ENCODE assay signal across 26 cellular contexts in the genomic region with DNA sequence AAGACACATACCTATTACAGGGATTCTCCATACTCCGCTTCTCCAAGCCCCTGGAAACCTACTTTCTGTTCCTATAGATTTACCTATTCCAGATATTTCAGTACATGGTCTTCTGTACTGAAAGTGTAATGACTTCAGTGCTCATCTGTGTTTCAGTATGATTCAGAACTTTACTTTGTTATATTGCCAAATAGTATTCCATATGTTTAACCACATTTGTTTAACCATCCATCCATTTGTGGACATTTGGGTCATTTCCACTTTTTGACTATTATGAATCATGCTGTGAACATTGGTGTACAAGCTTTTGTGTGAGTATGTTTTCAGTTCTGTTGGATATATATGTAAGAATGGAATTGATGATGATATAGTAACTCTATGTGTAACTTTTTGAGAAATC.
DNase-seq lines count a peak whose midpoint lies in the region; FAIRE-seq and TF ChIP-seq lines count a peak whose summit lies in the region.
"Had no signal": no experiment of that assay in that cellular context is flagged by ENCODE, and none has a peak within 500 bp of the region (broad histone marks: within the 10 kb centered on the region; RNA-seq: fewer than 3 reads in every experiment).

No MANE protein-coding gene starts in this region.

- H3F3A ChIP-seq in SK-N-SH (replicated peaks; ENCODE audit: insufficient read depth): no peaks in the 10 kb centered on the region

- H3K27me3 Mint-ChIP-seq in astrocyte (ENCODE audit: low read depth, unreplicated experiment): peaks cover 4% of the 10 kb centered on the region

- H3K4me1 ChIP-seq in astrocyte (ENCODE audit: insufficient read depth, low read length): no peaks in the 10 kb centered on the region
- H3K4me1 ChIP-seq in SK-N-SH (ENCODE audit: control insufficient read depth in 1 of 2, insufficient read depth in 2 of 2, low read depth in 1 of 2, low read length in 1 of 2): peaks cover 0 to 7% of the 10 kb centered on the region in 2 experiments; a peak in 1 of 4 replicates
- H3K4me1 ChIP-seq: testis had no signal

- no peak overlapping the region for H3K4me3 ChIP-seq in AG04450 (ENCODE audit: low read depth, low read length)
- H3K4me3 ChIP-seq in astrocyte (ENCODE audit: insufficient read depth, low read depth, low read length): no peak overlapping the region
- H3K4me3 ChIP-seq in fibroblast of villous mesenchyme (ENCODE audit: low read depth, low read length): no peak overlapping the region
- H3K4me3 ChIP-seq in SK-N-SH (ENCODE audit: low read depth in 2 of 2, low read length in 1 of 2): no peak overlapping the region
- H3K4me3 ChIP-seq: GM12878, heart right ventricle, testis had no signal

- TF ChIP-seq EP300 in SK-N-SH (IDR thresholded peaks at IDR 0.05; ENCODE audit: borderline replicate concordance in 1 of 2, low read depth in 1 of 2, low read length in 1 of 2): no peak

- H3K9me2 ChIP-seq in SK-N-SH: no peaks in the 10 kb centered on the region

- H4K20me1 ChIP-seq in astrocyte (ENCODE audit: insufficient read depth, low read length) (no peaks in the 10 kb centered on the region), SK-N-SH (ENCODE audit: insufficient read depth) (no peaks in the 10 kb centered on the region)

- TF ChIP-seq RAD21 in SK-N-SH (IDR thresholded peaks at IDR 0.05; ENCODE audit: low read length): no peak

- H3K27me3 ChIP-seq in AG04450 (ENCODE audit: control insufficient read depth, insufficient read depth, low read length): peaks cover 3% of the 10 kb centered on the region
- peaks cover 4% of the 10 kb centered on the region for H3K27me3 ChIP-seq in astrocyte (ENCODE audit: insufficient read depth, low read length)
- no peaks in the 10 kb centered on the region; the same call in 1 of the 2 replicates for H3K27me3 ChIP-seq in SK-N-SH (ENCODE audit: insufficient read depth)
- H3K27me3 ChIP-seq: heart right ventricle, testis had no signal

- 61% methylated on average over 1 of the region's 1 CpG for WGBS in SK-N-SH (ENCODE audit: low lambda C conversion rate)

- H3K9me3 ChIP-seq in AG04450 (ENCODE audit: control insufficient read depth, insufficient read depth, low read length) (peaks cover 10% of the 10 kb centered on the region), astrocyte (ENCODE audit: insufficient read depth, low read depth, low read length) (no peaks in the 10 kb centered on the region), SK-N-SH (peaks cover 9% of the 10 kb centered on the region; the same call in 1 of the 2 replicates)
- H3K9me3 ChIP-seq: neutrophil, testis had no signal

- no peak for FAIRE-seq in astrocyte (lab: Jason Lieb, UNC)
- FAIRE-seq: A204.1, GM12878 had no signal

- H3K27ac Mint-ChIP-seq in astrocyte (ENCODE audit: unreplicated experiment): no peak overlapping the region
- H3K27ac Mint-ChIP-seq: activated naive CD8-positive, alpha-beta T cell treated with anti-CD3 and anti-CD28 coated beads, Interleukin-2, amount 10 ng/mL, durations not matched to agents 7 days and 5 days; activated T-cell treated with anti-CD3 and anti-CD28 coated beads, Interleukin-2, amount 50 U/mL, for 24 hours; CD4-positive, alpha-beta memory T cell; naive thymus-derived CD4-positive, alpha-beta T cell; T-helper 1 cell treated with Interleukin-12 subunit alpha and Interleukin-12 subunit beta and Interleukin-4 antibody, amounts not matched to agents 30 μg/mL and 1 μg/mL, for 36 hours had no signal

- no peaks in the 10 kb centered on the region for H3K36me3 Mint-ChIP-seq in astrocyte (ENCODE audit: low read depth, unreplicated experiment)
- H3K36me3 Mint-ChIP-seq: activated naive CD8-positive, alpha-beta T cell treated with anti-CD3 and anti-CD28 coated beads, Interleukin-2, amount 10 ng/mL, durations not matched to agents 7 days and 5 days had no signal

- H3K4me2 ChIP-seq in astrocyte (ENCODE audit: low read length): no peak overlapping the region
- no peak overlapping the region for H3K4me2 ChIP-seq in SK-N-SH

- DNase-seq in AG04450 (ENCODE audit: low read depth, low spot score): peak; percentile 30
- peak; percentile 95 for DNase-seq in HS-5 (ENCODE audit: low read depth)
- peak; percentile 75 for DNase-seq in astrocyte (ENCODE audit: low read depth)
- peak; percentile 22 for DNase-seq in fibroblast of villous mesenchyme (ENCODE audit: low read depth)
- no peak for DNase-seq in Kasumi-1 (lab: John Stamatoyannopoulos, UW)
- DNase-seq in mesenteric fat pad (ENCODE audit: low spot score): no peak
- no peak for DNase-seq in NCI-H146 treated with DMSO at 0.1 percent for 48 hours (lab: John Stamatoyannopoulos, UW; ENCODE audit: unreplicated experiment)
- no peak for DNase-seq in SK-N-SH
- DNase-seq: activated CD4-positive, alpha-beta T cell treated with anti-CD3 and anti-CD28 coated beads, Interleukin-2, amount 50 U/mL, for 1 hour; activated CD4-positive, CD25-positive, alpha-beta regulatory T cell; activated effector memory CD4-positive, alpha-beta T cell treated with anti-CD3 and anti-CD28 coated beads, Interleukin-2, amount 50 U/mL, for 16 hours; activated naive CD8-positive, alpha-beta T cell treated with anti-CD3 and anti-CD28 coated beads, Interleukin-2, amount 10 ng/mL, durations not matched to agents 7 days and 5 days; activated T-cell treated with anti-CD3 and anti-CD28 coated beads, Interleukin-2, amount 50 U/mL, for 24 hours; CD4-positive, alpha-beta memory T cell; heart right ventricle; naive thymus-derived CD4-positive, alpha-beta T cell; NCI-H1092; NCI-H1694 treated with DMSO at 0.1 percent for 48 hours; right cardiac atrium; stimulated activated CD4-positive, alpha-beta T cell treated with anti-CD3 and anti-CD28 coated beads, Interleukin-1b, Interleukin-23, amount 100 ng/mL, for 48 hours; stimulated activated naive CD8-positive, alpha-beta T cell treated with anti-CD3 and anti-CD28 coated beads, Interleukin-15, Interleukin-2, amounts not matched to agents 100 U/mL and 50 U/mL, for 24 hours; testis had no signal

- H3K79me2 ChIP-seq in astrocyte (ENCODE audit: insufficient read depth, low read length) (no peaks in the 10 kb centered on the region), SK-N-SH (ENCODE audit: insufficient read depth) (no peaks in the 10 kb centered on the region)

- H3K36me3 ChIP-seq in astrocyte (ENCODE audit: insufficient read depth, low read length) (no peaks in the 10 kb centered on the region), SK-N-SH (replicated peaks in 1 of 2; ENCODE audit: control insufficient read depth in 1 of 2, insufficient read depth in 2 of 2, low read length in 1 of 2) (no peaks in the 10 kb centered on the region)
- H3K36me3 ChIP-seq: neutrophil had no signal

- peaks cover under 1% of the 10 kb centered on the region for H3K4me1 Mint-ChIP-seq in astrocyte (ENCODE audit: low read depth, unreplicated experiment)
- H3K4me1 Mint-ChIP-seq: CD4-positive, alpha-beta memory T cell had no signal

- H3K9ac ChIP-seq in astrocyte (ENCODE audit: low read length) (no peak overlapping the region), SK-N-SH (no peak overlapping the region)

- no peak overlapping the region for H3K4me3 Mint-ChIP-seq in astrocyte (ENCODE audit: unreplicated experiment)
- H3K4me3 Mint-ChIP-seq: activated naive CD8-positive, alpha-beta T cell treated with anti-CD3 and anti-CD28 coated beads, Interleukin-2, amount 10 ng/mL, durations not matched to agents 7 days and 5 days; activated T-cell treated with anti-CD3 and anti-CD28 coated beads, Interleukin-2, amount 50 U/mL, for 24 hours; CD4-positive, alpha-beta memory T cell; naive thymus-derived CD4-positive, alpha-beta T cell; T-helper 1 cell treated with Interleukin-12 subunit alpha and Interleukin-12 subunit beta and Interleukin-4 antibody, amounts not matched to agents 30 μg/mL and 1 μg/mL, for 36 hours had no signal

- H3K9me3 Mint-ChIP-seq in astrocyte (ENCODE audit: unreplicated experiment): no peaks in the 10 kb centered on the region
- H3K9me3 Mint-ChIP-seq: activated T-cell treated with anti-CD3 and anti-CD28 coated beads, Interleukin-2, amount 50 U/mL, for 24 hours had no signal

- POLR2A ChIA-PET in AG04450 (lab: Yijun Ruan, JAX) (interaction anchor here (0.8 kb wide), 1 partner anchor 282 kb away, joined by 3 read pairs; no protein-coding TSS in a partner anchor), SK-N-SH (lab: Yijun Ruan, JAX) (no interaction called here)

- CTCF ChIA-PET in AG04450 (lab: Charles Lee) (interaction anchor here (1.1 to 4.9 kb wide), 3 partner anchors 247 to 265 kb away, joined by 4 to 57 read pairs (median 18); no protein-coding TSS in a partner anchor), SK-N-SH (lab: Yijun Ruan, JAX) (interaction anchor here (1.2 to 10.8 kb wide), 3 partner anchors 19 to 268 kb away, joined by 3 to 195 read pairs (median 6); no protein-coding TSS in a partner anchor)

- TF ChIP-seq CTCF in AG04450 (IDR thresholded peaks at IDR 0.05; ENCODE audit: low read depth, low read length): no peak
- no peak for TF ChIP-seq CTCF in astrocyte (IDR thresholded peaks at IDR 0.05; ENCODE audit: insufficient read depth, low read depth, low read length)
- no peak for TF ChIP-seq CTCF in fibroblast of villous mesenchyme (IDR thresholded peaks at IDR 0.05; ENCODE audit: insufficient read depth, low read depth, low read length)
- TF ChIP-seq CTCF in SK-N-SH (IDR thresholded peaks at IDR 0.05): no peak

- no peak overlapping the region for H3K27ac ChIP-seq in AG04450 (ENCODE audit: low read depth, low read length)
- H3K27ac ChIP-seq in astrocyte (ENCODE audit: low read depth, low read length): no peak overlapping the region
- no peak overlapping the region for H3K27ac ChIP-seq in SK-N-SH (ENCODE audit: low read depth in 2 of 2, low read length in 1 of 2)
- H3K27ac ChIP-seq: heart right ventricle, neutrophil, testis had no signal

- H2AFZ ChIP-seq in astrocyte (ENCODE audit: low read depth, low read length) (no peak overlapping the region), SK-N-SH (ENCODE audit: low read depth) (no peak overlapping the region)

TF ChIP-seq in SK-N-SH, 30 proteins besides CTCF, POLR2A, EP300 and RAD21 (continues in another document):
- TF ChIP-seq POLR2AphosphoS5 (IDR thresholded peaks at IDR 0.05; ENCODE audit: low read depth, low read length): no peak
- no peak for TF ChIP-seq CHD2 (IDR thresholded peaks at IDR 0.05; ENCODE audit: low read length, partially characterized antibody)
- TF ChIP-seq SIN3A (IDR thresholded peaks at IDR 0.05; ENCODE audit: borderline replicate concordance, low read depth, low read length): no peak
- TF ChIP-seq, protein P1, sequence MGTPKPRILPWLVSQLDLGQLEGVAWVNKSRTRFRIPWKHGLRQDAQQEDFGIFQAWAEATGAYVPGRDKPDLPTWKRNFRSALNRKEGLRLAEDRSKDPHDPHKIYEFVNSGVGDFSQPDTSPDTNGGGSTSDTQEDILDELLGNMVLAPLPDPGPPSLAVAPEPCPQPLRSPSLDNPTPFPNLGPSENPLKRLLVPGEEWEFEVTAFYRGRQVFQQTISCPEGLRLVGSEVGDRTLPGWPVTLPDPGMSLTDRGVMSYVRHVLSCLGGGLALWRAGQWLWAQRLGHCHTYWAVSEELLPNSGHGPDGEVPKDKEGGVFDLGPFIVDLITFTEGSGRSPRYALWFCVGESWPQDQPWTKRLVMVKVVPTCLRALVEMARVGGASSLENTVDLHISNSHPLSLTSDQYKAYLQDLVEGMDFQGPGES (IDR thresholded peaks at IDR 0.05; ENCODE audit: low read depth, low read length): no peak
- no peak for TF ChIP-seq NRF1 (IDR thresholded peaks at IDR 0.05; ENCODE audit: low read depth, low read length)

Comparison
In these comparisons a context has a peak if more than half of its experiments do, and no peak if none do; other contexts are left out.
1. DNase-seq: peak in AG04450 (single experiment), HS-5 (single experiment), astrocyte (single experiment) and fibroblast of villous mesenchyme (single experiment); none in Kasumi-1 (0 of 2), mesenteric fat pad (single experiment), NCI-H146 treated with DMSO at 0.1 percent for 48 hours (single experiment) and SK-N-SH (single experiment).